In genomic region chr6:92810913-92811312, GRCh38 we compare ENCODE assay signal across 9 cellular contexts.
DNase-seq lines count a peak whose midpoint lies in the region; ATAC-seq and TF ChIP-seq lines count a peak whose summit lies in the region.
"Had no signal": no experiment of that assay in that cellular context is flagged by ENCODE, and none has a peak within 500 bp of the region (broad histone marks: within the 10 kb centered on the region; RNA-seq: fewer than 3 reads in every experiment).

No MANE protein-coding gene starts in this region.

- no peaks in the 10 kb centered on the region for H3K79me2 ChIP-seq in GM23338 (replicated peaks; ENCODE audit: insufficient read depth)

- no peak for TF ChIP-seq EP300 in Ishikawa (IDR thresholded peaks at IDR 0.05; ENCODE audit: borderline replicate concordance)

- no peak overlapping the region for H3K4me3 Mint-ChIP-seq in activated CD4-positive, alpha-beta T cell treated with anti-CD3 and anti-CD28 coated beads for 36 hours
- no peak overlapping the region for H3K4me3 Mint-ChIP-seq in GM23338

- H3K9me3 Mint-ChIP-seq in activated CD4-positive, alpha-beta T cell treated with anti-CD3 and anti-CD28 coated beads for 36 hours (ENCODE audit: low read depth), result no peaks in the 10 kb centered on the region
- H3K9me3 Mint-ChIP-seq in GM23338, result no peaks in the 10 kb centered on the region; the same call in 2 of the 3 replicates

- no peak overlapping the region for H3K4me3 ChIP-seq in GM23338
- no peak overlapping the region for H3K4me3 ChIP-seq in epithelial cell of esophagus (ENCODE audit: low read length)
- H3K4me3 ChIP-seq: BLaER1 treated with 17β-estradiol and CSF1 and Interleukin-3, amounts not matched to agents 10 nM and 100 nM had no signal

- no peaks in the 10 kb centered on the region; the same call in 1 of the 2 replicates for H3K9me2 ChIP-seq in GM23338 (ENCODE audit: insufficient read depth)

- H3K27me3 Mint-ChIP-seq in activated CD4-positive, alpha-beta T cell treated with anti-CD3 and anti-CD28 coated beads for 36 hours, result no peaks in the 10 kb centered on the region
- H3K27me3 Mint-ChIP-seq in GM23338 (ENCODE audit: insufficient read depth, low read depth, poor library complexity), result no peaks in the 10 kb centered on the region

- ATAC-seq in activated CD4-positive, alpha-beta T cell treated with anti-CD3 and anti-CD28 coated beads for 36 hours, result no peak
- peak; percentile 92 for ATAC-seq in GM23338

- no peaks in the 10 kb centered on the region; the same call in 1 of the 2 replicates for H3K4me1 ChIP-seq in GM23338 (ENCODE audit: insufficient read depth)

- POLR2A ChIA-PET in activated CD4-positive, alpha-beta T cell treated with anti-CD3 and anti-CD28 coated beads for 36 hours (lab: Charles Lee), result no interaction called here

- peak; percentile 67 for TF ChIP-seq RAD21 in Ishikawa (IDR thresholded peaks at IDR 0.05; ENCODE audit: low read depth)

- no peaks in the 10 kb centered on the region for H3K4me1 Mint-ChIP-seq in activated CD4-positive, alpha-beta T cell treated with anti-CD3 and anti-CD28 coated beads for 36 hours
- H3K4me1 Mint-ChIP-seq in GM23338, result peaks cover 3% of the 10 kb centered on the region

- H3K27me3 ChIP-seq in GM23338 (ENCODE audit: insufficient read depth), result no peaks in the 10 kb centered on the region
- H3K27me3 ChIP-seq: BLaER1 treated with 17β-estradiol and CSF1 and Interleukin-3, amounts not matched to agents 10 nM and 100 nM had no signal

- no peaks in the 10 kb centered on the region for H3F3A ChIP-seq in GM23338 (replicated peaks; ENCODE audit: low read depth)

- no peak overlapping the region for H3K27ac ChIP-seq in GM23338 (ENCODE audit: low read depth)
- H3K27ac ChIP-seq: BLaER1 treated with 17β-estradiol and CSF1 and Interleukin-3, amounts not matched to agents 10 nM and 100 nM had no signal

- intact Hi-C loops in activated CD4-positive, alpha-beta T cell treated with anti-CD3 and anti-CD28 coated beads for 36 hours (cut with DNase I, micrococcal nuclease), result no loop called here
- intact Hi-C loops in posterior vena cava (cut with DNase I), result no loop called here

- TF ChIP-seq CTCF in GM23338 (conservative IDR thresholded peaks at IDR 0.05; ENCODE audit: low read depth in 2 of 2) (peak; percentile 79 to 80), epithelial cell of esophagus (IDR thresholded peaks at IDR 0.05; ENCODE audit: insufficient read depth, low read depth, low read length, missing control alignments) (peak; percentile 88)

- no peaks in the 10 kb centered on the region for H4K20me1 ChIP-seq in GM23338 (replicated peaks; ENCODE audit: insufficient read depth)
- H4K20me1 ChIP-seq: BLaER1 treated with 17β-estradiol and CSF1 and Interleukin-3, amounts not matched to agents 10 nM and 100 nM had no signal

- no peaks in the 10 kb centered on the region for H3K36me3 Mint-ChIP-seq in activated CD4-positive, alpha-beta T cell treated with anti-CD3 and anti-CD28 coated beads for 36 hours (ENCODE audit: low read depth)
- H3K36me3 Mint-ChIP-seq in GM23338 (ENCODE audit: low read depth), result no peaks in the 10 kb centered on the region

- H3K36me3 ChIP-seq in GM23338 (ENCODE audit: insufficient read depth), result no peaks in the 10 kb centered on the region
- H3K36me3 ChIP-seq: BLaER1 treated with 17β-estradiol and CSF1 and Interleukin-3, amounts not matched to agents 10 nM and 100 nM had no signal

- CTCF ChIA-PET in activated CD4-positive, alpha-beta T cell treated with anti-CD3 and anti-CD28 coated beads for 36 hours (lab: Charles Lee), result interaction anchor here (0.7 to 1.2 kb wide), 2 partner anchors 9 to 526 kb away, joined by 3 to 4 read pairs; no protein-coding TSS in a partner anchor

- peak; percentile 34 for DNase-seq in activated CD4-positive, alpha-beta T cell treated with anti-CD3 and anti-CD28 coated beads for 36 hours
- no peak for DNase-seq in activated CD4-positive, alpha-beta T cell treated with anti-CD3 and anti-CD28 coated beads for 4 hours
- peak; percentile 86 for DNase-seq in GM23338 (ENCODE audit: low spot score)
- peak; percentile 84 for DNase-seq in OCI-M1 (lab: John Stamatoyannopoulos, UW)
- peak; percentile 52 for DNase-seq in epithelial cell of esophagus (ENCODE audit: low read depth)
- peak; percentile 25 for DNase-seq in retina
- no peak for DNase-seq in posterior vena cava (ENCODE audit: low spot score)

- H3K27ac Mint-ChIP-seq in activated CD4-positive, alpha-beta T cell treated with anti-CD3 and anti-CD28 coated beads for 36 hours, result no peak overlapping the region
- no peak overlapping the region for H3K27ac Mint-ChIP-seq in GM23338

- H3K4me2 ChIP-seq in GM23338, result no peak overlapping the region

- no peak overlapping the region for H2AFZ ChIP-seq in GM23338

TF ChIP-seq in Ishikawa, 13 proteins besides CTCF, POLR2A, EP300 and RAD21:
- TF ChIP-seq TAF1 (IDR thresholded peaks at IDR 0.05; ENCODE audit: low read depth) (no peak), CREB1 (IDR thresholded peaks at IDR 0.05; ENCODE audit: low read depth) (no peak), YY1 (IDR thresholded peaks at IDR 0.05; ENCODE audit: low read depth) (no peak), TEAD4 (IDR thresholded peaks at IDR 0.05) (no peak), MAX (IDR thresholded peaks at IDR 0.05) (no peak), USF1 (IDR thresholded peaks at IDR 0.05) (no peak), FOXM1 (IDR thresholded peaks at IDR 0.05; ENCODE audit: borderline replicate concordance, low read depth) (no peak), CEBPB (IDR thresholded peaks at IDR 0.05) (no peak), REST (IDR thresholded peaks at IDR 0.05; ENCODE audit: low read depth) (no peak), ZBTB7A (IDR thresholded peaks at IDR 0.05; ENCODE audit: low read depth) (no peak), TCF12 (IDR thresholded peaks at IDR 0.05; ENCODE audit: low read depth) (no peak), NFIC (IDR thresholded peaks at IDR 0.05) (no peak), EGR1 (IDR thresholded peaks at IDR 0.05) (no peak)

Comparison
In these comparisons a context has a peak if more than half of its experiments do, and no peak if none do; other contexts are left out.
1. DNase-seq: peak in activated CD4-positive, alpha-beta T cell treated with anti-CD3 and anti-CD28 coated beads for 36 hours (single experiment), GM23338 (single experiment), OCI-M1 (single experiment), epithelial cell of esophagus (single experiment) and retina (single experiment); none in activated CD4-positive, alpha-beta T cell treated with anti-CD3 and anti-CD28 coated beads for 4 hours (0 of 2) and posterior vena cava (single experiment).